Comparison of ENCODE assay signal across 1 cellular context in the genomic region with DNA sequence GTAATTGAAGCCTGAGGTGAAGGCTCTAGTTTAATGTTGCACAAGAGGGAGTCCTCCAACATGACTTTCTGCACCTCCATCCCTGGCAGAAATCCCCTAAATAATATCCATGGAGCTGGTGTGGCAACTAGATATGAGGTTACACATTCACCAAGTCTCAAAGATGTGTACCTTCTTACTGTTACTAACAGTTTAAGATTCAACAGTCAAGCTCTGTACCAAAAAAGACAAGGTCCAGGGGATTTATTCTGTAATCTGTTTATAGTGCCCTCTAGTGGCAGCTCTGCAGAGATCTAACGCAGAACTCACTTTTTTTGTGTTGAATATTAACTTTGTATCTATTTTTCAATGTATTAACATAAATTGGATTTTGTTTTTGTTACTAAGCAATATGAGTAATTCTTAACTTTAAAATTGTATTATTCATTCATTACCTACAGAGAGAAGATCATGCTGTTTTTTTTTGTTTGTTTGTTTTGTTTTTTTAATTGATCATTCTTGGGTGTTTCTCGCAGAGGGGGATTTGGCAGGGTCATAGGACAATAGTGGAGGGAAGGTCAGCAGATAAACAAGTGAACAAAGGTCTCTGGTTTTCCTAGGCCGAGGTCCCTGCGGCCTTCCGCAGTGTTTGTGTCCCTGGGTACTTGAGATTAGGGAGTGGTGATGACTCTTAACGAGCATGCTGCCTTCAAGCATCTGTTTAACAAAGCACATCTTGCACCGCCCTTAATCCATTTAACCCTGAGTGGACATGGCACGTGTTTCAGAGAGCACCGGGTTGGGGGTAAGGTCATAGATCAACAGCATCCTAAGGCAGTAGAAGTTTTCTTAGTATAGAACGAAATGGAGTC.
TF ChIP-seq lines count a peak whose summit lies in the region.
"Not testable (repeated sequence)": the region's sequence is repeated elsewhere in the genome, so short reads cannot be mapped to it uniquely, and the experiment has no call there.

No MANE protein-coding gene starts in this region.

TF ChIP-seq in K562, 482 proteins besides CTCF, POLR2A, EP300 and RAD21 (continued from another document):
- TF ChIP-seq, protein P1, sequence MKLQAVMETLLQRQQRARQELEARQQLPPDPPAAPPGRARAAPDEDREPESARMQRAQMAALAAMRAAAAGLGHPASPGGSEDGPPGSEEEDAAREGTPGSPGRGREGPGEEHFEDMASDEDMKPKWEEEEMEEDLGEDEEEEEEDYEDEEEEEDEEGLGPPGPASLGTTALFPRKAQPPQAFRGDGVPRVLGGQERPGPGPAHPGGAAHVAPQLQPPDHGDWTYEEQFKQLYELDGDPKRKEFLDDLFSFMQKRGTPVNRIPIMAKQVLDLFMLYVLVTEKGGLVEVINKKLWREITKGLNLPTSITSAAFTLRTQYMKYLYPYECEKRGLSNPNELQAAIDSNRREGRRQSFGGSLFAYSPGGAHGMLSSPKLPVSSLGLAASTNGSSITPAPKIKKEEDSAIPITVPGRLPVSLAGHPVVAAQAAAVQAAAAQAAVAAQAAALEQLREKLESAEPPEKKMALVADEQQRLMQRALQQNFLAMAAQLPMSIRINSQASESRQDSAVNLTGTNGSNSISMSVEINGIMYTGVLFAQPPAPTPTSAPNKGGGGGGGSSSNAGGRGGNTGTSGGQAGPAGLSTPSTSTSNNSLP (IDR thresholded peaks at IDR 0.05; ENCODE audit: borderline replicate concordance, low read depth, low read length): peak; percentile 49; the same call in 1 of the 2 replicates
- peak; percentile 30 for TF ChIP-seq POLR2B (IDR thresholded peaks at IDR 0.05; ENCODE audit: low read depth, partially characterized antibody)
- peak; percentile 25; the same call in 1 of the 2 replicates for TF ChIP-seq SMC3 (conservative IDR thresholded peaks at IDR 0.05; ENCODE audit: insufficient read depth, low read depth, low read length)
- TF ChIP-seq FOXM1 (IDR thresholded peaks at IDR 0.05; ENCODE audit: low read depth): peak; percentile 37; the same call in 1 of the 2 replicates
- not testable (repeated sequence) for TF ChIP-seq FOXM1 (CRISPR knock-in tag; IDR thresholded peaks at IDR 0.05; ENCODE audit: low read depth)
- peak; percentile 65 for TF ChIP-seq CEBPB (tag; IDR thresholded peaks at IDR 0.05)
